ENCODE assay signal across 22 cellular contexts in the genomic region with DNA sequence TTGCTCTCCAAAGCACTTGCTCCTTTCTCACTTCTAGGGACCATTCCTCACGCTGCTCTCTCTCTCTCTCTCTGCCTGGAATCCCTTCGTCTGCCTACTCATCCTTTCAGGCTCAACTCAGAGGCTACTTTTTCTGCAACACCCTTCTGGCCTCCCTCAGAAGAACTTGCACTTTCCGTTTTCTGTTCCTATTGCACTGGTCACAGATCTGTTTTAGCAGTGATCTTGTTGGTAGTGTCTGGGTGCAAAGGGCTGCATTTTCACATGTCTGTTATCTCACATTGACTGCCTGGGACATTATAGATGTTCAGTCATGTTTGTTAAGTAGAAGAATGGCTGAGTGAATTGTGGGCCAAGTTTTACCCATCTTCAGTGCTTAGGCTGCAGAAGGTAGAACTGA.
"Had no signal": no experiment of that assay in that cellular context is flagged by ENCODE, and none has a peak within 500 bp of the region (broad histone marks: within the 10 kb centered on the region; RNA-seq: fewer than 3 reads in every experiment).

No MANE protein-coding gene starts in this region.

- H3K27me3 ChIP-seq: gastroesophageal sphincter, heart left ventricle, neural progenitor cell, right atrium auricular region, upper lobe of left lung had no signal

- H3K4me3 Mint-ChIP-seq: activated CD4-positive, alpha-beta T cell treated with anti-CD3 and anti-CD28 coated beads, Interleukin-2, amount 10 ng/mL, durations not matched to agents 24 days and 14 days; activated CD8-positive, alpha-beta T cell treated with anti-CD3 and anti-CD28 coated beads for 36 hours; activated naive CD8-positive, alpha-beta T cell treated with anti-CD3 and anti-CD28 coated beads, Interleukin-2, amount 50 U/mL, for 24 hours; naive thymus-derived CD4-positive, alpha-beta T cell; neural progenitor cell; T-helper 1 cell treated with Interleukin-12 subunit alpha and Interleukin-12 subunit beta and Interleukin-4 antibody, amounts not matched to agents 30 μg/mL and 1 μg/mL, for 36 hours had no signal

- H3K36me3 ChIP-seq: heart left ventricle, neural progenitor cell, prostate gland, right atrium auricular region, thoracic aorta had no signal

- H3K4me1 ChIP-seq: neural progenitor cell, prostate gland had no signal

- H3K36me3 Mint-ChIP-seq: naive thymus-derived CD4-positive, alpha-beta T cell had no signal

- H2AFZ ChIP-seq: neural progenitor cell had no signal

- H3K9me3 Mint-ChIP-seq: activated CD4-positive, alpha-beta T cell treated with anti-CD3 and anti-CD28 coated beads, Interleukin-2, amount 10 ng/mL, durations not matched to agents 24 days and 14 days; activated T-helper 2 cell treated with anti-CD3 and anti-CD28 coated beads, Interferon-gamma antibody, Interleukin-2, Interleukin-4, amounts not matched to agents 10 μg/mL and 5 μg/mL and 100 μg/mL, durations not matched to agents 14 hours and 24 hours and 36 hours; neural progenitor cell; T-helper 1 cell treated with Interleukin-12 subunit alpha and Interleukin-12 subunit beta and Interleukin-4 antibody, amounts not matched to agents 30 μg/mL and 1 μg/mL, for 36 hours had no signal

- H3K4me2 ChIP-seq: neural progenitor cell had no signal

- ATAC-seq: activated CD8-positive, alpha-beta T cell treated with anti-CD3 and anti-CD28 coated beads for 36 hours; activated naive CD8-positive, alpha-beta T cell treated with anti-CD3 and anti-CD28 coated beads, Interleukin-2, amount 50 U/mL, for 24 hours; esophagus mucosa; gastroesophageal sphincter; heart left ventricle; left ventricle myocardium superior; naive thymus-derived CD4-positive, alpha-beta T cell had no signal

- H3K27ac Mint-ChIP-seq: activated CD4-positive, alpha-beta T cell treated with anti-CD3 and anti-CD28 coated beads, Interleukin-2, amount 10 ng/mL, durations not matched to agents 24 days and 14 days; activated CD8-positive, alpha-beta T cell treated with anti-CD3 and anti-CD28 coated beads for 36 hours; activated naive CD8-positive, alpha-beta T cell treated with anti-CD3 and anti-CD28 coated beads, Interleukin-2, amount 50 U/mL, for 24 hours; activated T-helper 2 cell treated with anti-CD3 and anti-CD28 coated beads, Interferon-gamma antibody, Interleukin-2, Interleukin-4, amounts not matched to agents 10 μg/mL and 5 μg/mL and 100 μg/mL, durations not matched to agents 14 hours and 24 hours and 36 hours; naive thymus-derived CD4-positive, alpha-beta T cell; neural progenitor cell; T-helper 1 cell treated with Interleukin-12 subunit alpha and Interleukin-12 subunit beta and Interleukin-4 antibody, amounts not matched to agents 30 μg/mL and 1 μg/mL, for 36 hours had no signal

- H3K9me3 ChIP-seq: gastroesophageal sphincter, prostate gland, thoracic aorta, upper lobe of left lung had no signal

- H3K27ac ChIP-seq: gastroesophageal sphincter, neural progenitor cell, prostate gland, right atrium auricular region, thoracic aorta had no signal

- H3K4me1 Mint-ChIP-seq: activated CD4-positive, alpha-beta T cell treated with anti-CD3 and anti-CD28 coated beads, Interleukin-2, amount 10 ng/mL, durations not matched to agents 24 days and 14 days; naive thymus-derived CD4-positive, alpha-beta T cell; neural progenitor cell had no signal

- H3K4me3 ChIP-seq: gastroesophageal sphincter, heart left ventricle, neural progenitor cell, prostate gland, right atrium auricular region, thoracic aorta, upper lobe of left lung had no signal

- DNase-seq: activated CD4-positive, alpha-beta T cell treated with anti-CD3 and anti-CD28 coated beads, Interleukin-2, amount 10 ng/mL, durations not matched to agents 24 days and 14 days; activated CD8-positive, alpha-beta T cell treated with anti-CD3 and anti-CD28 coated beads for 36 hours; activated naive CD4-positive, alpha-beta T cell treated with Interleukin-2 at 50 U/mL for 16 hours; activated naive CD8-positive, alpha-beta T cell treated with anti-CD3 and anti-CD28 coated beads, Interleukin-2, amount 50 U/mL, for 24 hours; activated T-cell treated with anti-CD3 and anti-CD28 coated beads, Interleukin-2, amount 50 U/mL, for 1 hour; anterior cingulate cortex; cortex of kidney; effector CD4-positive, alpha-beta T cell; heart left ventricle; left ventricle myocardium superior; mesendoderm; naive thymus-derived CD4-positive, alpha-beta T cell; stimulated activated CD4-positive, alpha-beta T cell treated with anti-CD3 and anti-CD28 coated beads, Interleukin-2, amount 100 ng/mL, for 48 hours; upper lobe of left lung had no signal

- H3K9ac ChIP-seq: neural progenitor cell had no signal
